9 cellular contexts compared by ENCODE assay signal in the genomic region with DNA sequence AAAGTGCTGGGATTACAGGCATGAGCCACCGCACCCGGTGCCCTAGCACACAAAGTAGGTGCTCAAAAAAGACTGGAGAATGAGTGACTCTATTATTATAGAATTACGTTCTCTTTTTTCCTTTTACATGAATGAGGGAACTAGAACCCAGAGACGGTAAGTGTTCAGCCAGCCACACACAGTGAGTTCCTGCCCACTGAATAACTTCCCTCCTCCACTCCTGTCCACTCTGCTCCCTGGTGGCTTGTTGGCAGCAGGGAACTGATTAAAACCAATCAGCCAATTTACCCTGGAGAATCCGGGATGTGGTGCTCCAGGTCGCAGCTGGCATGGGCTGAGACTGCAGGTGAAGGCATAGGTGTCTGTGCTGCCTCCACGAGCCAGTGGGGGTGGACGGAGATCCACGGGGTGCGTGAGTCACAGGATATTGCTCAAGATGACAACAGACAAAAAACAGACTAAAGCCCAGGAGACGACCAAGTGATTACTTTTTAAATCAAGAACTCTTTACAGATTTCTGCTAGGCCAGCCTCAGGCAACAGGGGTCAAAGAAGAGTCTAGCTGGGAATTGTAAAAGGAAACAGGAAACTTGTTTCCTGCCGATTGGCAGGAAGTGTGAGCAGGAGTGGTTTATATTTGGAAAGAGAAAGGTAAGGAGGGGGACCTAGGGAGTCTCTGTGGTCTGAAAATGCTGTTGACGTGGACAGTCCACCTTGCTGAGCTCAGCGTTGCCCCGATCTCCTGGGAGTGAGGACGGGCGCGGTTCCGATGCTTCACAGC.
A peak's percentile ranks its signal among the peaks of the same experiment; 100 is the strongest.
DNase-seq lines count a peak whose midpoint lies in the region; ATAC-seq and TF ChIP-seq lines count a peak whose summit lies in the region.
"Had no signal": no experiment of that assay in that cellular context is flagged by ENCODE, and none has a peak within 500 bp of the region (broad histone marks: within the 10 kb centered on the region; RNA-seq: fewer than 3 reads in every experiment).

No MANE protein-coding gene starts in this region.

- no peak overlapping the region for H3K4me3 Mint-ChIP-seq in WTC11

- H3K36me3 ChIP-seq in Loucy (ENCODE audit: insufficient read depth, low read length) (no peaks in the 10 kb centered on the region), OCI-LY7 (ENCODE audit: insufficient read depth, low read length) (no peaks in the 10 kb centered on the region)

- DNase-seq in AG09319 (ENCODE audit: extremely low read depth, low read depth) = peak; percentile 44
- peak; percentile 47 for DNase-seq in dedifferentiated amniotic fluid mesenchymal stem cell (ENCODE audit: extremely low spot score)
- peak; percentile 63 for DNase-seq in lung microvascular endothelial cell (ENCODE audit: low read depth in 2 of 2)
- no peak for DNase-seq in WTC11 (ENCODE audit: low spot score)
- DNase-seq in OCI-LY7 (ENCODE audit: low spot score) = no peak

- H3K79me2 ChIP-seq in Loucy (ENCODE audit: insufficient read depth, low read length) (no peaks in the 10 kb centered on the region), OCI-LY7 (ENCODE audit: insufficient read depth, low read depth, low read length) (no peaks in the 10 kb centered on the region)

- H3K9me3 ChIP-seq in Loucy (ENCODE audit: insufficient read depth, low read depth, low read length) (no peaks in the 10 kb centered on the region), OCI-LY7 (ENCODE audit: low read length) (no peaks in the 10 kb centered on the region)

- peaks cover 6% of the 10 kb centered on the region; the same call in 1 of the 2 replicates for H3K9me3 Mint-ChIP-seq in WTC11

- CTCF ChIA-PET in WTC11 (lab: Charles Lee) (interaction anchor here (1.0 to 1.6 kb wide), 3 partner anchors 14 to 119 kb away, joined by 3 to 5 read pairs (median 3); no protein-coding TSS in a partner anchor), OCI-LY7 (lab: Charles Lee; ENCODE audit: unreplicated experiment) (no interaction called here)

- no peaks in the 10 kb centered on the region for H3F3A ChIP-seq in Loucy (ENCODE audit: low read depth)

- no peaks in the 10 kb centered on the region for H3K9me2 ChIP-seq in Loucy (replicated peaks; ENCODE audit: low read depth, low read length)
- H3K9me2 ChIP-seq in OCI-LY7 (ENCODE audit: insufficient read depth, low read length) = no peaks in the 10 kb centered on the region

- H4K20me1 ChIP-seq in Loucy (ENCODE audit: insufficient read depth, low read length, poor library complexity, severe bottlenecking) (no peaks in the 10 kb centered on the region), OCI-LY7 (ENCODE audit: insufficient read depth, low read length) (no peaks in the 10 kb centered on the region)

- no peaks in the 10 kb centered on the region for H3K27me3 ChIP-seq in Loucy (ENCODE audit: insufficient read depth, low read length, poor library complexity, severe bottlenecking)

- H3K4me3 ChIP-seq in Loucy (ENCODE audit: low read length, poor library complexity, severe bottlenecking) (no peak overlapping the region), OCI-LY7 (ENCODE audit: low read depth, low read length, poor library complexity, severe bottlenecking) (no peak overlapping the region)

- intact Hi-C loops in OCI-LY7 (cut with micrococcal nuclease; ENCODE audit: unreplicated experiment) = no loop called here

- H3K4me2 ChIP-seq in Loucy (ENCODE audit: low read depth, low read length, poor library complexity, severe bottlenecking) (peak overlapping the region; percentile 1), OCI-LY7 (ENCODE audit: low read length) (no peak overlapping the region)

- POLR2A ChIA-PET in WTC11 (lab: Charles Lee) = no interaction called here
- POLR2A ChIA-PET in OCI-LY7 (lab: Charles Lee) = interaction anchor here (1.3 kb wide), 1 partner anchor 9 kb away, joined by 4 read pairs; no protein-coding TSS in a partner anchor

- TF ChIP-seq CTCF in AG09319 (IDR thresholded peaks at IDR 0.05; ENCODE audit: low read depth, low read length) (no peak), Loucy (conservative IDR thresholded peaks at IDR 0.05; ENCODE audit: low read length) (no peak), WTC11 (IDR thresholded peaks at IDR 0.05) (no peak), OCI-LY7 (conservative IDR thresholded peaks at IDR 0.05; ENCODE audit: low read length) (no peak)

- H3K36me3 Mint-ChIP-seq in WTC11 = no peaks in the 10 kb centered on the region

- no peak overlapping the region for H3K27ac Mint-ChIP-seq in WTC11

- peaks cover 19% of the 10 kb centered on the region for H3K4me1 ChIP-seq in Loucy (ENCODE audit: insufficient read depth, low read length, poor library complexity, severe bottlenecking)
- H3K4me1 ChIP-seq in OCI-LY7 (ENCODE audit: insufficient read depth, low read length, poor library complexity, severe bottlenecking) = peaks cover 6% of the 10 kb centered on the region

- ATAC-seq in GM18519 (IDR thresholded peaks at IDR 0.05; ENCODE audit: low FRiP score, unreplicated experiment) (no peak), HG02870 (IDR thresholded peaks at IDR 0.05; ENCODE audit: unreplicated experiment) (no peak), WTC11 (no peak; the same call in 1 of the 2 replicates)

- no peak overlapping the region for H3K27ac ChIP-seq in OCI-LY7 (ENCODE audit: low read depth, low read length, poor library complexity, severe bottlenecking)
- H3K27ac ChIP-seq: VCaP had no signal

- H3K4me1 Mint-ChIP-seq in WTC11 = peaks cover 10% of the 10 kb centered on the region

- no peak overlapping the region for H3K9ac ChIP-seq in Loucy (ENCODE audit: low read depth, low read length, poor library complexity, severe bottlenecking)

- no TSS peak for BruUV-seq in OCI-LY7 (replicated peaks; lab: Mats Ljungman, UMichigan)

- H3K27me3 Mint-ChIP-seq in WTC11 (ENCODE audit: low read depth) = no peaks in the 10 kb centered on the region; the same call in 1 of the 2 replicates

- H2AFZ ChIP-seq in Loucy (ENCODE audit: low read length) = no peak overlapping the region
- no peak overlapping the region for H2AFZ ChIP-seq in OCI-LY7 (ENCODE audit: low read length)

TF ChIP-seq in WTC11, 78 proteins besides CTCF, POLR2A, EP300 and RAD21 (continues in another document):
- TF ChIP-seq ZNF416 (CRISPR knock-in tag; IDR thresholded peaks at IDR 0.05) (no peak), ZNF396 (CRISPR knock-in tag; IDR thresholded peaks at IDR 0.05; ENCODE audit: borderline replicate concordance) (no peak), SP1 (CRISPR knock-in tag; conservative IDR thresholded peaks at IDR 0.05) (no peak), ESRRA (CRISPR knock-in tag; IDR thresholded peaks at IDR 0.05; ENCODE audit: borderline replicate concordance) (no peak)
- TF ChIP-seq, protein P1, sequence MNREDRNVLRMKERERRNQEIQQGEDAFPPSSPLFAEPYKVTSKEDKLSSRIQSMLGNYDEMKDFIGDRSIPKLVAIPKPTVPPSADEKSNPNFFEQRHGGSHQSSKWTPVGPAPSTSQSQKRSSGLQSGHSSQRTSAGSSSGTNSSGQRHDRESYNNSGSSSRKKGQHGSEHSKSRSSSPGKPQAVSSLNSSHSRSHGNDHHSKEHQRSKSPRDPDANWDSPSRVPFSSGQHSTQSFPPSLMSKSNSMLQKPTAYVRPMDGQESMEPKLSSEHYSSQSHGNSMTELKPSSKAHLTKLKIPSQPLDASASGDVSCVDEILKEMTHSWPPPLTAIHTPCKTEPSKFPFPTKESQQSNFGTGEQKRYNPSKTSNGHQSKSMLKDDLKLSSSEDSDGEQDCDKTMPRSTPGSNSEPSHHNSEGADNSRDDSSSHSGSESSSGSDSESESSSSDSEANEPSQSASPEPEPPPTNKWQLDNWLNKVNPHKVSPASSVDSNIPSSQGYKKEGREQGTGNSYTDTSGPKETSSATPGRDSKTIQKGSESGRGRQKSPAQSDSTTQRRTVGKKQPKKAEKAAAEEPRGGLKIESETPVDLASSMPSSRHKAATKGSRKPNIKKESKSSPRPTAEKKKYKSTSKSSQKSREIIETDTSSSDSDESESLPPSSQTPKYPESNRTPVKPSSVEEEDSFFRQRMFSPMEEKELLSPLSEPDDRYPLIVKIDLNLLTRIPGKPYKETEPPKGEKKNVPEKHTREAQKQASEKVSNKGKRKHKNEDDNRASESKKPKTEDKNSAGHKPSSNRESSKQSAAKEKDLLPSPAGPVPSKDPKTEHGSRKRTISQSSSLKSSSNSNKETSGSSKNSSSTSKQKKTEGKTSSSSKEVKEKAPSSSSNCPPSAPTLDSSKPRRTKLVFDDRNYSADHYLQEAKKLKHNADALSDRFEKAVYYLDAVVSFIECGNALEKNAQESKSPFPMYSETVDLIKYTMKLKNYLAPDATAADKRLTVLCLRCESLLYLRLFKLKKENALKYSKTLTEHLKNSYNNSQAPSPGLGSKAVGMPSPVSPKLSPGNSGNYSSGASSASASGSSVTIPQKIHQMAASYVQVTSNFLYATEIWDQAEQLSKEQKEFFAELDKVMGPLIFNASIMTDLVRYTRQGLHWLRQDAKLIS (CRISPR knock-in tag; IDR thresholded peaks at IDR 0.05; ENCODE audit: borderline replicate concordance) = no peak
- TF ChIP-seq, protein P2, sequence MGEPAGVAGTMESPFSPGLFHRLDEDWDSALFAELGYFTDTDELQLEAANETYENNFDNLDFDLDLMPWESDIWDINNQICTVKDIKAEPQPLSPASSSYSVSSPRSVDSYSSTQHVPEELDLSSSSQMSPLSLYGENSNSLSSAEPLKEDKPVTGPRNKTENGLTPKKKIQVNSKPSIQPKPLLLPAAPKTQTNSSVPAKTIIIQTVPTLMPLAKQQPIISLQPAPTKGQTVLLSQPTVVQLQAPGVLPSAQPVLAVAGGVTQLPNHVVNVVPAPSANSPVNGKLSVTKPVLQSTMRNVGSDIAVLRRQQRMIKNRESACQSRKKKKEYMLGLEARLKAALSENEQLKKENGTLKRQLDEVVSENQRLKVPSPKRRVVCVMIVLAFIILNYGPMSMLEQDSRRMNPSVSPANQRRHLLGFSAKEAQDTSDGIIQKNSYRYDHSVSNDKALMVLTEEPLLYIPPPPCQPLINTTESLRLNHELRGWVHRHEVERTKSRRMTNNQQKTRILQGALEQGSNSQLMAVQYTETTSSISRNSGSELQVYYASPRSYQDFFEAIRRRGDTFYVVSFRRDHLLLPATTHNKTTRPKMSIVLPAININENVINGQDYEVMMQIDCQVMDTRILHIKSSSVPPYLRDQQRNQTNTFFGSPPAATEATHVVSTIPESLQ (CRISPR knock-in tag; IDR thresholded peaks at IDR 0.05) = no peak

Comparison
In these comparisons a context has a peak if more than half of its experiments do, and no peak if none do; other contexts are left out.
1. DNase-seq: peak in AG09319 (single experiment), dedifferentiated amniotic fluid mesenchymal stem cell (single experiment) and lung microvascular endothelial cell (2 of 2); none in WTC11 (single experiment) and OCI-LY7 (single experiment).